1 cellular context compared by ENCODE assay signal in the genomic region with DNA sequence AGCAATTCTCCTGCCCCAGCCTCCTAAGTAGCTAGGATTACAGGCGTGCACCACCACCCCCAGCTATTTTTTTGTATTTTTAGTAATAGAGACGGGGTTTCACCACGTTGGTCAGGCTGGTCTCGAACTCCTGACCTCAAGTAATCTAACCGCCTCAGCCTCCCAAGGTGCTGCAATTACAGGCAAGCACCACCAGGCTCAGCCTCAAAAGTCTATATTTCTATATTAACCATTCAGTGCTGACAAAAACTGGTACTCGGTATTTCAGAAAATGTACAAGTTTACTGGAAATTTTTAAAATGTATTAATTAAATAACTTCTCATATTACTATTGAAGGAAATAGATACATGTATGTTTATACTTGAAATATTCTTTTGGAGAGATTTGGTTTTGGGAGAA.
TF ChIP-seq lines count a peak whose summit lies in the region.

No MANE protein-coding gene starts in this region.

TF ChIP-seq in K562, 482 proteins besides CTCF, POLR2A, EP300 and RAD21:
- TF ChIP-seq, protein P1, sequence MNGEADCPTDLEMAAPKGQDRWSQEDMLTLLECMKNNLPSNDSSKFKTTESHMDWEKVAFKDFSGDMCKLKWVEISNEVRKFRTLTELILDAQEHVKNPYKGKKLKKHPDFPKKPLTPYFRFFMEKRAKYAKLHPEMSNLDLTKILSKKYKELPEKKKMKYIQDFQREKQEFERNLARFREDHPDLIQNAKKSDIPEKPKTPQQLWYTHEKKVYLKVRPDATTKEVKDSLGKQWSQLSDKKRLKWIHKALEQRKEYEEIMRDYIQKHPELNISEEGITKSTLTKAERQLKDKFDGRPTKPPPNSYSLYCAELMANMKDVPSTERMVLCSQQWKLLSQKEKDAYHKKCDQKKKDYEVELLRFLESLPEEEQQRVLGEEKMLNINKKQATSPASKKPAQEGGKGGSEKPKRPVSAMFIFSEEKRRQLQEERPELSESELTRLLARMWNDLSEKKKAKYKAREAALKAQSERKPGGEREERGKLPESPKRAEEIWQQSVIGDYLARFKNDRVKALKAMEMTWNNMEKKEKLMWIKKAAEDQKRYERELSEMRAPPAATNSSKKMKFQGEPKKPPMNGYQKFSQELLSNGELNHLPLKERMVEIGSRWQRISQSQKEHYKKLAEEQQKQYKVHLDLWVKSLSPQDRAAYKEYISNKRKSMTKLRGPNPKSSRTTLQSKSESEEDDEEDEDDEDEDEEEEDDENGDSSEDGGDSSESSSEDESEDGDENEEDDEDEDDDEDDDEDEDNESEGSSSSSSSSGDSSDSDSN (IDR thresholded peaks at IDR 0.05; ENCODE audit: borderline replicate concordance in 1 of 2, low read depth in 2 of 2, low read length in 2 of 2) = no peak
- TF ChIP-seq, protein P2, sequence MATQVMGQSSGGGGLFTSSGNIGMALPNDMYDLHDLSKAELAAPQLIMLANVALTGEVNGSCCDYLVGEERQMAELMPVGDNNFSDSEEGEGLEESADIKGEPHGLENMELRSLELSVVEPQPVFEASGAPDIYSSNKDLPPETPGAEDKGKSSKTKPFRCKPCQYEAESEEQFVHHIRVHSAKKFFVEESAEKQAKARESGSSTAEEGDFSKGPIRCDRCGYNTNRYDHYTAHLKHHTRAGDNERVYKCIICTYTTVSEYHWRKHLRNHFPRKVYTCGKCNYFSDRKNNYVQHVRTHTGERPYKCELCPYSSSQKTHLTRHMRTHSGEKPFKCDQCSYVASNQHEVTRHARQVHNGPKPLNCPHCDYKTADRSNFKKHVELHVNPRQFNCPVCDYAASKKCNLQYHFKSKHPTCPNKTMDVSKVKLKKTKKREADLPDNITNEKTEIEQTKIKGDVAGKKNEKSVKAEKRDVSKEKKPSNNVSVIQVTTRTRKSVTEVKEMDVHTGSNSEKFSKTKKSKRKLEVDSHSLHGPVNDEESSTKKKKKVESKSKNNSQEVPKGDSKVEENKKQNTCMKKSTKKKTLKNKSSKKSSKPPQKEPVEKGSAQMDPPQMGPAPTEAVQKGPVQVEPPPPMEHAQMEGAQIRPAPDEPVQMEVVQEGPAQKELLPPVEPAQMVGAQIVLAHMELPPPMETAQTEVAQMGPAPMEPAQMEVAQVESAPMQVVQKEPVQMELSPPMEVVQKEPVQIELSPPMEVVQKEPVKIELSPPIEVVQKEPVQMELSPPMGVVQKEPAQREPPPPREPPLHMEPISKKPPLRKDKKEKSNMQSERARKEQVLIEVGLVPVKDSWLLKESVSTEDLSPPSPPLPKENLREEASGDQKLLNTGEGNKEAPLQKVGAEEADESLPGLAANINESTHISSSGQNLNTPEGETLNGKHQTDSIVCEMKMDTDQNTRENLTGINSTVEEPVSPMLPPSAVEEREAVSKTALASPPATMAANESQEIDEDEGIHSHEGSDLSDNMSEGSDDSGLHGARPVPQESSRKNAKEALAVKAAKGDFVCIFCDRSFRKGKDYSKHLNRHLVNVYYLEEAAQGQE (CRISPR knock-in tag; IDR thresholded peaks at IDR 0.05; ENCODE audit: low read depth) = no peak
- TF ChIP-seq KLF6 (CRISPR knock-in tag; IDR thresholded peaks at IDR 0.05; ENCODE audit: borderline replicate concordance) (no peak), ZNF696 (CRISPR knock-in tag; conservative IDR thresholded peaks at IDR 0.05) (no peak), NCOA2 (IDR thresholded peaks at IDR 0.05; ENCODE audit: partially characterized antibody in 2 of 2) (no peak), RFX5 (IDR thresholded peaks at IDR 0.05; ENCODE audit: low read depth, low read length) (no peak)
- TF ChIP-seq, protein P3, sequence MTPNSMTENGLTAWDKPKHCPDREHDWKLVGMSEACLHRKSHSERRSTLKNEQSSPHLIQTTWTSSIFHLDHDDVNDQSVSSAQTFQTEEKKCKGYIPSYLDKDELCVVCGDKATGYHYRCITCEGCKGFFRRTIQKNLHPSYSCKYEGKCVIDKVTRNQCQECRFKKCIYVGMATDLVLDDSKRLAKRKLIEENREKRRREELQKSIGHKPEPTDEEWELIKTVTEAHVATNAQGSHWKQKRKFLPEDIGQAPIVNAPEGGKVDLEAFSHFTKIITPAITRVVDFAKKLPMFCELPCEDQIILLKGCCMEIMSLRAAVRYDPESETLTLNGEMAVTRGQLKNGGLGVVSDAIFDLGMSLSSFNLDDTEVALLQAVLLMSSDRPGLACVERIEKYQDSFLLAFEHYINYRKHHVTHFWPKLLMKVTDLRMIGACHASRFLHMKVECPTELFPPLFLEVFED (CRISPR knock-in tag; conservative IDR thresholded peaks at IDR 0.05) = no peak
- TF ChIP-seq, protein P4, sequence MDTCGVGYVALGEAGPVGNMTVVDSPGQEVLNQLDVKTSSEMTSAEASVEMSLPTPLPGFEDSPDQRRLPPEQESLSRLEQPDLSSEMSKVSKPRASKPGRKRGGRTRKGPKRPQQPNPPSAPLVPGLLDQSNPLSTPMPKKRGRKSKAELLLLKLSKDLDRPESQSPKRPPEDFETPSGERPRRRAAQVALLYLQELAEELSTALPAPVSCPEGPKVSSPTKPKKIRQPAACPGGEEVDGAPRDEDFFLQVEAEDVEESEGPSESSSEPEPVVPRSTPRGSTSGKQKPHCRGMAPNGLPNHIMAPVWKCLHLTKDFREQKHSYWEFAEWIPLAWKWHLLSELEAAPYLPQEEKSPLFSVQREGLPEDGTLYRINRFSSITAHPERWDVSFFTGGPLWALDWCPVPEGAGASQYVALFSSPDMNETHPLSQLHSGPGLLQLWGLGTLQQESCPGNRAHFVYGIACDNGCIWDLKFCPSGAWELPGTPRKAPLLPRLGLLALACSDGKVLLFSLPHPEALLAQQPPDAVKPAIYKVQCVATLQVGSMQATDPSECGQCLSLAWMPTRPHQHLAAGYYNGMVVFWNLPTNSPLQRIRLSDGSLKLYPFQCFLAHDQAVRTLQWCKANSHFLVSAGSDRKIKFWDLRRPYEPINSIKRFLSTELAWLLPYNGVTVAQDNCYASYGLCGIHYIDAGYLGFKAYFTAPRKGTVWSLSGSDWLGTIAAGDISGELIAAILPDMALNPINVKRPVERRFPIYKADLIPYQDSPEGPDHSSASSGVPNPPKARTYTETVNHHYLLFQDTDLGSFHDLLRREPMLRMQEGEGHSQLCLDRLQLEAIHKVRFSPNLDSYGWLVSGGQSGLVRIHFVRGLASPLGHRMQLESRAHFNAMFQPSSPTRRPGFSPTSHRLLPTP (IDR thresholded peaks at IDR 0.05; ENCODE audit: borderline replicate concordance, extremely low read depth, insufficient read length) = peak; percentile 26
